In genomic region chr20:38034961-38035360, GRCh38 we compare ENCODE assay signal across 9 cellular contexts. TPM values are rescaled to one million over a fixed set of nuclear protein-coding genes. Genes with fewer than 3 reads are reported as not detected.
DNase-seq lines count a peak whose midpoint lies in the region; ATAC-seq and TF ChIP-seq lines count a peak whose summit lies in the region.
"Had no signal": no experiment of that assay in that cellular context is flagged by ENCODE, and none has a peak within 500 bp of the region (broad histone marks: within the 10 kb centered on the region; RNA-seq: fewer than 3 reads in every experiment).

No MANE protein-coding gene starts in this region.

- H3K36me3 Mint-ChIP-seq in T-helper 17 cell (ENCODE audit: low read depth) = peaks cover 6% of the 10 kb centered on the region

- ATAC-seq in T-helper 17 cell (no peak), GM18861 (IDR thresholded peaks at IDR 0.05; ENCODE audit: unreplicated experiment) (no peak), HG02623 (IDR thresholded peaks at IDR 0.05; ENCODE audit: unreplicated experiment) (no peak)

- peak overlapping the region; percentile 98 for H3K27ac Mint-ChIP-seq in T-helper 17 cell

- peaks cover 42% of the 10 kb centered on the region for H3K4me1 Mint-ChIP-seq in T-helper 17 cell

- no peaks in the 10 kb centered on the region for H3K27me3 ChIP-seq in HAP-1 (ENCODE audit: low read depth)

- no peak for DNase-seq in HAP-1 (ENCODE audit: low spot score in 2 of 2)
- no peak for DNase-seq in T-helper 17 cell
- no peak for DNase-seq in foreskin fibroblast
- DNase-seq in foreskin melanocyte = no peak
- no peak for DNase-seq in NCI-H446 treated with DMSO at 0.1 percent for 48 hours (lab: John Stamatoyannopoulos, UW)
- DNase-seq: T1000 had no signal

- no peaks in the 10 kb centered on the region for H3K27me3 Mint-ChIP-seq in T-helper 17 cell

- H3K4me3 Mint-ChIP-seq in T-helper 17 cell = peak overlapping the region; percentile 92

- no peaks in the 10 kb centered on the region; the same call in 1 of the 2 replicates for H3K9me3 ChIP-seq in HAP-1
- no peaks in the 10 kb centered on the region for H3K9me3 ChIP-seq in T-helper 17 cell (ENCODE audit: control insufficient read depth, low read length, poor library complexity, severe bottlenecking)

- H3K27ac ChIP-seq in skin epidermis = peak overlapping the region in 4 of 21 experiments; percentile 94 to 99 (median 97)

- peaks cover 22% of the 10 kb centered on the region for H3K4me1 ChIP-seq in HAP-1

- in situ Hi-C loops in HAP-1 (cut with MboI; ENCODE audit: low sequenced_read_pairs) = no loop called here

- H3K36me3 ChIP-seq in HAP-1 (replicated peaks) = peaks cover 29% of the 10 kb centered on the region

- no peak for TF ChIP-seq CTCF in foreskin fibroblast (IDR thresholded peaks at IDR 0.05; ENCODE audit: low read depth, low read length)

- H3K4me3 ChIP-seq in HAP-1 (peak overlapping the region; percentile 68), foreskin fibroblast (ENCODE audit: low read depth in 1 of 2, low read length in 2 of 2) (peak overlapping the region; percentile 76 to 94), skin epidermis (peak overlapping the region in 6 of 7 experiments; percentile 66 to 90 (median 86))

RNA-seq across cellular contexts. Expression of gene RPRD1B, which starts 1.4 kb away (rescaled TPM):
- 10 to 100 TPM; 47.7 to 51.2 TPM for total RNA-seq in T-helper 17 cell

RNA-seq across cellular contexts. Expression of gene TTI1, which starts 1.7 kb away (rescaled TPM):
- 10 to 100 TPM; 15.5 to 16.0 TPM for total RNA-seq in T-helper 17 cell
